8 cellular contexts compared by ENCODE assay signal in the genomic region with DNA sequence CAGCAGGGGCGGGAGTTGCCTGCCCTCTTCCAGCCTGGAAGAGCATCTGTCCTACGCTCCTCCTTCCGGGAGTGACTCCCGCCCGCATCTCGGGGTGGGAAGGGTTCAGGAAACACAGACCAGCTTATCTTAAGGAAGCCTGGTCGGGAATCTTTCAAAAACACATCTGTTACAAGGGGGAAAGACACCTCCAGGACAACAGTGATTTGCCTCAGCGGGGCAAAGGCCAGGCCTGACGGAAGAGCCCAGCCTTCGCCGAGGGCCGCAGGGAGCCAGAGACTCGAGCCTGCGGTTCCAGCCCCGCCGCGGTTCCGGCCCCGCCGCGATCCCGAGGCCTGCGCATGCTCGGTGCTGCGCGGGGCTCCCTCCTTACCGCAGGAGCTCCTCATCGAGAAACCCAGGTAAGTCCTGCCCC. TPM values are rescaled to one million over a fixed set of nuclear protein-coding genes. Genes with fewer than 3 reads are reported as not detected.
DNase-seq lines count a peak whose midpoint lies in the region; TF ChIP-seq lines count a peak whose summit lies in the region.

No MANE protein-coding gene starts in this region.

- peak overlapping the region; percentile 72 for H2AFZ ChIP-seq in fibroblast of lung (ENCODE audit: low read length)

- H3K27ac ChIP-seq in fibroblast of lung (ENCODE audit: insufficient read depth, low read length) = no peak overlapping the region

- no peaks in the 10 kb centered on the region for H3K27me3 ChIP-seq in fibroblast of lung (ENCODE audit: control insufficient read depth, insufficient read depth, low read length)

- H3K36me3 ChIP-seq in fibroblast of lung (ENCODE audit: control insufficient read depth, insufficient read depth, low read length) = no peaks in the 10 kb centered on the region

- no peaks in the 10 kb centered on the region for H3K4me1 ChIP-seq in fibroblast of lung (ENCODE audit: control insufficient read depth, extremely low read depth, insufficient read depth, low read length)

- no peaks in the 10 kb centered on the region for H3K79me2 ChIP-seq in fibroblast of lung (ENCODE audit: control insufficient read depth, insufficient read depth, low read length)

- peak overlapping the region; percentile 45 for H3K4me2 ChIP-seq in fibroblast of lung (ENCODE audit: extremely low read depth, insufficient read depth, low read length)

- H4K20me1 ChIP-seq in fibroblast of lung (ENCODE audit: control insufficient read depth, extremely low read depth, insufficient read depth, low read length) = no peaks in the 10 kb centered on the region

- H3K9me3 ChIP-seq in fibroblast of lung (ENCODE audit: control insufficient read depth, insufficient read depth, low read depth, low read length) = no peaks in the 10 kb centered on the region

- H3K4me3 ChIP-seq in fibroblast of lung (replicated peaks in 1 of 4; ENCODE audit: control extremely low read depth in 1 of 4, insufficient read depth in 1 of 4, low read depth in 3 of 4, low read length in 4 of 4) = peak overlapping the region in 2 of 4 experiments; percentile 28 to 43
- H3K4me3 ChIP-seq in skeletal muscle cell (ENCODE audit: low read depth, low read length) = peak overlapping the region; percentile 15

- DNase-seq in DMS79 treated with DMSO at 0.1 percent for 48 hours (lab: John Stamatoyannopoulos, UW) = peak; percentile 82
- peak; percentile 15 for DNase-seq in activated T-cell treated with anti-CD3 and anti-CD28 coated beads for 48 hours (ENCODE audit: low read depth)
- peak in 1 of 2 donors; percentile 4 for DNase-seq in fibroblast of lung (ENCODE audit: low read depth in 2 of 2)
- DNase-seq in skeletal muscle cell (ENCODE audit: low read depth) = no peak
- DNase-seq in SHP77 treated with DMSO at 0.1 percent for 48 hours (lab: John Stamatoyannopoulos, UW) = no peak
- DNase-seq in NCI-H1105 treated with DMSO at 0.1 percent for 48 hours (lab: John Stamatoyannopoulos, UW) = no peak
- DNase-seq in NCI-H526 treated with DMSO at 0.1 percent for 48 hours (lab: John Stamatoyannopoulos, UW) = no peak
- DNase-seq in NCI-H82 (lab: John Stamatoyannopoulos, UW) = no peak

- TF ChIP-seq CTCF in fibroblast of lung (conservative IDR thresholded peaks at IDR 0.05 in 1 of 2, IDR thresholded peaks at IDR 0.05 in 1 of 2; ENCODE audit: low read depth in 1 of 2, low read length in 2 of 2) = no peak

- no peak overlapping the region for H3K9ac ChIP-seq in fibroblast of lung (ENCODE audit: insufficient read depth, low read length)

RNA-seq across cellular contexts. Expression of a gene that starts 38.1 kb away (rescaled TPM):
- total RNA-seq in fibroblast of lung = 157 and 163 TPM in 2 replicates
- 64.7 and 100 TPM in 2 replicates for polyA plus RNA-seq in fibroblast of lung
- 33.3 and 41.6 TPM in 2 replicates for polyA plus RNA-seq in fibroblast of lung (2012)
- 51.2 and 55.0 TPM in 2 replicates for polyA minus RNA-seq in fibroblast of lung (ENCODE audit: low replicate concordance)

Comparison
In these comparisons a context has a peak if more than half of its experiments do, and no peak if none do; other contexts are left out.
1. DNase-seq: peak in DMS79 treated with DMSO at 0.1 percent for 48 hours (single experiment) and activated T-cell treated with anti-CD3 and anti-CD28 coated beads for 48 hours (single experiment); none in skeletal muscle cell (single experiment), SHP77 treated with DMSO at 0.1 percent for 48 hours (single experiment), NCI-H1105 treated with DMSO at 0.1 percent for 48 hours (single experiment), NCI-H526 treated with DMSO at 0.1 percent for 48 hours (single experiment) and NCI-H82 (single experiment).